Comparison of ENCODE assay signal across 9 cellular contexts in the genomic region with DNA sequence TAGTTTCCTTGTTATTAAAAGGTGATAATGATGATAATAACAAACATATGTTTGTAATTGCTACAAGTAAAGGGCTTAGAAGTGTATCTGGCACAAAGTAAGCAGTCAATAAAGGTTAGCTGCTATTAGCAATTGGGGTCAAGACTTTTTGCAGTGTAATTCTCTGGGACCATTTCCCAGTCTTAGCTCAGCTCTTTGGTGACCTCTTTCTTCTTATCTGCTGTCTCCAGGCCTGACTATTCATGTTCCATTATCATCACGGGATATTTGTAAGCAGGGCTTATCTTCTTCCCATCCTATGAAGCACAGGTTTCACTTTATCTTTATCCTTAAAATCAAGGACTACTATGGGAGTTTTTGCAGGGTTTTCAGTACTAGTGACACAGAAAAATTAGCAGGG.
DNase-seq lines count a peak whose midpoint lies in the region; ATAC-seq and TF ChIP-seq lines count a peak whose summit lies in the region.
"Had no signal": no experiment of that assay in that cellular context is flagged by ENCODE, and none has a peak within 500 bp of the region (broad histone marks: within the 10 kb centered on the region; RNA-seq: fewer than 3 reads in every experiment).

No MANE protein-coding gene starts in this region.

- in situ Hi-C loops in transverse colon (cut with MboI; ENCODE audit: low pct_ligation_motif_present in 1 of 4, low pct_unique_long_range_greater_than_20kb in 1 of 4, low sequenced_read_pairs in 3 of 4): no loop called here

- intact Hi-C loops in CD4-positive, alpha-beta T cell (cut with DNase I, micrococcal nuclease): loop anchor here in 1 of 2 experiments (2.0 to 5.0 kb wide), 2 partner anchors 16 to 37 kb away; no protein-coding TSS in a partner anchor
- intact Hi-C loops in naive thymus-derived CD4-positive, alpha-beta T cell (cut with micrococcal nuclease): loop anchor here in 1 of 2 donors (2.0 kb wide), 1 partner anchor 14 kb away; no protein-coding TSS in a partner anchor
- intact Hi-C loops in transverse colon (cut with DNase I; ENCODE audit: low total_unique reads): no loop called here

- POLR2A ChIA-PET in CD4-positive, alpha-beta T cell (lab: Charles Lee): interaction anchor here (1.0 to 1.2 kb wide), 2 partner anchors 32 to 36 kb away, joined by 3 to 4 read pairs; no protein-coding TSS in a partner anchor
- POLR2A ChIA-PET in naive thymus-derived CD4-positive, alpha-beta T cell (lab: Charles Lee): no interaction called here

- no peaks in the 10 kb centered on the region for H3K27me3 Mint-ChIP-seq in CD4-positive, alpha-beta T cell
- no peaks in the 10 kb centered on the region for H3K27me3 Mint-ChIP-seq in naive thymus-derived CD4-positive, alpha-beta T cell
- no peaks in the 10 kb centered on the region for H3K27me3 Mint-ChIP-seq in activated CD8-positive, alpha-beta memory T cell treated with anti-CD3 and anti-CD28 coated beads, Interleukin-2, amount 10 ng/mL, durations not matched to agents 7 days and 5 days

- H3K9me3 ChIP-seq in CD4-positive, alpha-beta T cell (ENCODE audit: control insufficient read depth, low read length): no peaks in the 10 kb centered on the region
- no peaks in the 10 kb centered on the region for H3K9me3 ChIP-seq in naive thymus-derived CD4-positive, alpha-beta T cell (ENCODE audit: control insufficient read depth in 2 of 3, low read length in 3 of 3)
- no peaks in the 10 kb centered on the region for H3K9me3 ChIP-seq in transverse colon

- no peak for ATAC-seq in CD4-positive, alpha-beta T cell (ENCODE audit: poor library complexity)
- no peak for ATAC-seq in naive thymus-derived CD4-positive, alpha-beta T cell
- ATAC-seq in activated CD8-positive, alpha-beta memory T cell treated with anti-CD3 and anti-CD28 coated beads, Interleukin-2, amount 10 ng/mL, durations not matched to agents 7 days and 5 days: no peak

- H3K36me3 ChIP-seq in naive thymus-derived CD4-positive, alpha-beta T cell (ENCODE audit: control insufficient read depth in 2 of 3, insufficient read depth in 3 of 3, low read length in 3 of 3): peaks cover under 1 to 15% (median under 1%) of the 10 kb centered on the region in 3 experiments
- no peaks in the 10 kb centered on the region for H3K36me3 ChIP-seq in transverse colon

- H3K4me3 Mint-ChIP-seq in CD4-positive, alpha-beta T cell: no peak overlapping the region
- peak overlapping the region in 4 of 10 donors; percentile 14 to 33 (median 28) for H3K4me3 Mint-ChIP-seq in naive thymus-derived CD4-positive, alpha-beta T cell
- no peak overlapping the region for H3K4me3 Mint-ChIP-seq in activated CD8-positive, alpha-beta memory T cell treated with anti-CD3 and anti-CD28 coated beads, Interleukin-2, amount 10 ng/mL, durations not matched to agents 7 days and 5 days

- TF ChIP-seq EP300 in transverse colon (IDR thresholded peaks at IDR 0.05; ENCODE audit: low read depth): no peak

- no peak for TF ChIP-seq POLR2A in transverse colon (IDR thresholded peaks at IDR 0.05)

- no peaks in the 10 kb centered on the region for H3K27me3 ChIP-seq in CD4-positive, alpha-beta T cell (ENCODE audit: control insufficient read depth, insufficient read depth, low read length)
- H3K27me3 ChIP-seq in naive thymus-derived CD4-positive, alpha-beta T cell (ENCODE audit: control insufficient read depth in 2 of 2, insufficient read depth in 2 of 2, low read length in 2 of 2): no peaks in the 10 kb centered on the region
- H3K27me3 ChIP-seq in transverse colon: no peaks in the 10 kb centered on the region

- H3K36me3 Mint-ChIP-seq in CD4-positive, alpha-beta T cell (ENCODE audit: low read depth): peaks cover 75% of the 10 kb centered on the region
- H3K36me3 Mint-ChIP-seq in naive thymus-derived CD4-positive, alpha-beta T cell: peaks cover 9 to 47% (median 44%) of the 10 kb centered on the region in 5 donors
- H3K36me3 Mint-ChIP-seq in activated CD8-positive, alpha-beta memory T cell treated with anti-CD3 and anti-CD28 coated beads, Interleukin-2, amount 10 ng/mL, durations not matched to agents 7 days and 5 days: peaks cover 55% of the 10 kb centered on the region

- peak overlapping the region; percentile 69 for H3K27ac Mint-ChIP-seq in CD4-positive, alpha-beta T cell
- H3K27ac Mint-ChIP-seq in naive thymus-derived CD4-positive, alpha-beta T cell: peak overlapping the region; percentile 17 to 85 (median 68)
- H3K27ac Mint-ChIP-seq in activated CD8-positive, alpha-beta memory T cell treated with anti-CD3 and anti-CD28 coated beads, Interleukin-2, amount 10 ng/mL, durations not matched to agents 7 days and 5 days: no peak overlapping the region

- 40 to 42% methylated on average over 1 of the region's 1 CpG for WGBS in transverse colon (ENCODE audit: low coverage in 1 of 2), 2 donors

- CTCF ChIA-PET in CD4-positive, alpha-beta T cell (lab: Charles Lee): interaction anchor here (0.6 to 2.3 kb wide), 4 partner anchors 12 to 91 kb away, joined by 4 to 6 read pairs (median 4); no protein-coding TSS in a partner anchor
- CTCF ChIA-PET in naive thymus-derived CD4-positive, alpha-beta T cell (lab: Charles Lee): no interaction called here
- CTCF ChIA-PET in activated CD8-positive, alpha-beta memory T cell treated with anti-CD3 and anti-CD28 coated beads, Interleukin-2, amount 10 ng/mL, durations not matched to agents 7 days and 5 days (lab: Charles Lee): interaction anchor here (0.9 to 2.0 kb wide), 2 partner anchors 16 to 91 kb away, joined by 3 to 7 read pairs; no protein-coding TSS in a partner anchor

- no peak for TF ChIP-seq CTCF in CD4-positive, alpha-beta T cell (IDR thresholded peaks at IDR 0.05)
- no peak for TF ChIP-seq CTCF in transverse colon (IDR thresholded peaks at IDR 0.05)

- DNase-seq in CD4-positive, alpha-beta T cell: no peak
- DNase-seq in NCI-H226 (peak; percentile 11), dermis blood vessel endothelial cell (peak; percentile 47), transverse colon (no peak), Kasumi-1 (lab: John Stamatoyannopoulos, UW) (no peak), DMS153 treated with DMSO at 0.1 percent for 48 hours (lab: John Stamatoyannopoulos, UW; ENCODE audit: unreplicated experiment) (no peak)
- no peak for DNase-seq in naive thymus-derived CD4-positive, alpha-beta T cell
- no peak for DNase-seq in activated CD8-positive, alpha-beta memory T cell treated with anti-CD3 and anti-CD28 coated beads, Interleukin-2, amount 10 ng/mL, durations not matched to agents 7 days and 5 days
- DNase-seq: NCI-H1930 had no signal

- H3K4me3 ChIP-seq in naive thymus-derived CD4-positive, alpha-beta T cell (ENCODE audit: low read length): no peak overlapping the region
- no peak overlapping the region for H3K4me3 ChIP-seq in transverse colon

- peaks cover 8% of the 10 kb centered on the region in 2 donors for H3K4me1 ChIP-seq in naive thymus-derived CD4-positive, alpha-beta T cell (ENCODE audit: control insufficient read depth in 2 of 2, insufficient read depth in 2 of 2, low read length in 2 of 2)
- peaks cover 0 to 17% (median 4%) of the 10 kb centered on the region in 4 donors for H3K4me1 ChIP-seq in transverse colon

- peaks cover 64% of the 10 kb centered on the region for H3K4me1 Mint-ChIP-seq in CD4-positive, alpha-beta T cell (ENCODE audit: low read depth)
- H3K4me1 Mint-ChIP-seq in naive thymus-derived CD4-positive, alpha-beta T cell: peaks cover 41 to 80% (median 68%) of the 10 kb centered on the region in 7 donors
- peaks cover 48% of the 10 kb centered on the region for H3K4me1 Mint-ChIP-seq in activated CD8-positive, alpha-beta memory T cell treated with anti-CD3 and anti-CD28 coated beads, Interleukin-2, amount 10 ng/mL, durations not matched to agents 7 days and 5 days

- no peak overlapping the region for H3K27ac ChIP-seq in CD4-positive, alpha-beta T cell (ENCODE audit: low read depth, low read length)
- no peak overlapping the region for H3K27ac ChIP-seq in naive thymus-derived CD4-positive, alpha-beta T cell (ENCODE audit: low read depth, low read length)
- H3K27ac ChIP-seq in transverse colon: peak overlapping the region in 2 of 4 donors; percentile 31 to 45

- no peaks in the 10 kb centered on the region for H3K9me3 Mint-ChIP-seq in CD4-positive, alpha-beta T cell
- H3K9me3 Mint-ChIP-seq in naive thymus-derived CD4-positive, alpha-beta T cell: peaks cover 0 to 5% (median 0%) of the 10 kb centered on the region in 11 donors
- H3K9me3 Mint-ChIP-seq in activated CD8-positive, alpha-beta memory T cell treated with anti-CD3 and anti-CD28 coated beads, Interleukin-2, amount 10 ng/mL, durations not matched to agents 7 days and 5 days (ENCODE audit: low read depth): peaks cover 2% of the 10 kb centered on the region

Comparison
In these comparisons a context has a peak if more than half of its experiments do, and no peak if none do; other contexts are left out.
1. DNase-seq: peak in NCI-H226 (single experiment) and dermis blood vessel endothelial cell (single experiment); none in CD4-positive, alpha-beta T cell (0 of 10), naive thymus-derived CD4-positive, alpha-beta T cell (0 of 9), activated CD8-positive, alpha-beta memory T cell treated with anti-CD3 and anti-CD28 coated beads, Interleukin-2, amount 10 ng/mL, durations not matched to agents 7 days and 5 days (single experiment), transverse colon (single experiment), Kasumi-1 (0 of 2) and DMS153 treated with DMSO at 0.1 percent for 48 hours (single experiment).